8 cellular contexts compared by ENCODE assay signal in the genomic region with DNA sequence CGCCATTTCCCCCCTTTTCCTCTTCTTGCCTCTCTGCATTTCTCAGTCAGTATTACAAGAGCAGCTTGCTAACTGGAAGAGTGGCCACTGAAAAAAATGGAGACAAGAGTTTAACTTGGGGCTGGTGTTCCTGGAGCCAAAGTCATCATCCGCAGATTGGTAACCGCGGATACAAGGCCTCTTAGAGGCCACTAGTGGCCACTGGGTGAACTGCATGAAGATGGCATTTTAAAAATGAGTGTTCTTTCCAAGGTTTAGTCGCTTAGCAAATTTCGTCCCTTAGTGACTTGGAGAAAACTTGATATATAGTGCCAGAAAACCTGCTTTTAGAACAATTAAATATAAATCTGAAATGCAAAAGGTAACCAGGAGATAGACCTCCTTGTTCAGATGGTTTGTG. TPM values are rescaled to one million over a fixed set of nuclear protein-coding genes. Genes with fewer than 3 reads are reported as not detected.
A peak's percentile ranks its signal among the peaks of the same experiment; 100 is the strongest.
DNase-seq lines count a peak whose midpoint lies in the region; ATAC-seq and TF ChIP-seq lines count a peak whose summit lies in the region.

No MANE protein-coding gene starts in this region.

- no peaks in the 10 kb centered on the region for H3K4me1 Mint-ChIP-seq in activated naive CD8-positive, alpha-beta T cell treated with anti-CD3 and anti-CD28 coated beads, Interleukin-2, amount 50 U/mL, for 24 hours

- DNase-seq in AG04450 (ENCODE audit: low read depth, low spot score) (no peak), GM10248 (ENCODE audit: extremely low spot score) (peak; percentile 39), NCI-H2029 treated with DMSO at 0.1 percent for 48 hours (lab: John Stamatoyannopoulos, UW) (peak; percentile 68), iPS-NIHi11 (ENCODE audit: low spot score) (peak; percentile 44)
- peak; percentile 44 for DNase-seq in activated naive CD8-positive, alpha-beta T cell treated with anti-CD3 and anti-CD28 coated beads, Interleukin-2, amount 50 U/mL, for 24 hours
- peak; percentile 48 for DNase-seq in stimulated activated CD4-positive, alpha-beta T cell treated with anti-CD3 and anti-CD28 coated beads, Interleukin-15, amount 100 ng/mL, for 24 hours

- no peaks in the 10 kb centered on the region for H3K36me3 Mint-ChIP-seq in activated naive CD8-positive, alpha-beta T cell treated with anti-CD3 and anti-CD28 coated beads, Interleukin-2, amount 50 U/mL, for 24 hours (ENCODE audit: low read depth)

- H3K9me3 Mint-ChIP-seq in activated naive CD8-positive, alpha-beta T cell treated with anti-CD3 and anti-CD28 coated beads, Interleukin-2, amount 50 U/mL, for 24 hours: no peaks in the 10 kb centered on the region

- H3K27ac Mint-ChIP-seq in activated naive CD8-positive, alpha-beta T cell treated with anti-CD3 and anti-CD28 coated beads, Interleukin-2, amount 50 U/mL, for 24 hours: no peak overlapping the region

- H3K9me3 ChIP-seq in AG04450 (ENCODE audit: control insufficient read depth, insufficient read depth, low read length): peaks cover 20% of the 10 kb centered on the region

- H3K4me3 ChIP-seq in AG04450 (ENCODE audit: low read depth, low read length): no peak overlapping the region

- TF ChIP-seq CTCF in AG04450 (IDR thresholded peaks at IDR 0.05; ENCODE audit: low read depth, low read length) (peak; percentile 56), GM10248 (IDR thresholded peaks at IDR 0.05; ENCODE audit: control extremely low read depth, extremely low read depth, low read depth, missing control alignments) (peak; percentile 82)

- H3K27me3 Mint-ChIP-seq in activated naive CD8-positive, alpha-beta T cell treated with anti-CD3 and anti-CD28 coated beads, Interleukin-2, amount 50 U/mL, for 24 hours: peaks cover 40% of the 10 kb centered on the region

- H3K27me3 ChIP-seq in AG04450 (ENCODE audit: control insufficient read depth, insufficient read depth, low read length): no peaks in the 10 kb centered on the region

- POLR2A ChIA-PET in AG04450 (lab: Yijun Ruan, JAX): no interaction called here
- POLR2A ChIA-PET in GM10248 (lab: Yijun Ruan, JAX): no interaction called here

- CTCF ChIA-PET in AG04450 (lab: Charles Lee): interaction anchor here (0.6 kb wide), 1 partner anchor 194 kb away, joined by 4 read pairs; no protein-coding TSS in a partner anchor
- CTCF ChIA-PET in GM10248 (lab: Yijun Ruan, JAX): interaction anchor here (1.0 to 2.1 kb wide), 4 partner anchors 12 to 123 kb away, joined by 3 to 10 read pairs (median 3); no protein-coding TSS in a partner anchor

- H3K27ac ChIP-seq in AG04450 (ENCODE audit: low read depth, low read length): no peak overlapping the region

- ATAC-seq in activated naive CD8-positive, alpha-beta T cell treated with anti-CD3 and anti-CD28 coated beads, Interleukin-2, amount 50 U/mL, for 24 hours: no peak
- no peak for ATAC-seq in GM18517 (IDR thresholded peaks at IDR 0.05; ENCODE audit: unreplicated experiment)
- no peak for ATAC-seq in HG02623 (IDR thresholded peaks at IDR 0.05; ENCODE audit: unreplicated experiment)

- H3K4me3 Mint-ChIP-seq in activated naive CD8-positive, alpha-beta T cell treated with anti-CD3 and anti-CD28 coated beads, Interleukin-2, amount 50 U/mL, for 24 hours: no peak overlapping the region

RNA-seq across cellular contexts. Expression of a gene that starts 4.8 kb away (rescaled TPM):
- polyA plus RNA-seq in AG04450 (2011; rRNA removed): not detected in 2 replicates
- polyA minus RNA-seq in AG04450 (2011; rRNA and poly(A)+ RNA removed): not detected in 2 replicates
